In genomic region chr11:129881570-129882170, GRCh38 we compare ENCODE assay signal across 8 cellular contexts. TPM values are rescaled to one million over a fixed set of nuclear protein-coding genes. Genes with fewer than 3 reads are reported as not detected.
DNase-seq lines count a peak whose midpoint lies in the region; ATAC-seq, FAIRE-seq and TF ChIP-seq lines count a peak whose summit lies in the region.

No MANE protein-coding gene starts in this region.

- no peak overlapping the region for H3K4me2 ChIP-seq in astrocyte (ENCODE audit: low read length)

- H3K36me3 Mint-ChIP-seq in astrocyte (ENCODE audit: low read depth, unreplicated experiment): peaks cover 20% of the 10 kb centered on the region

- peak; percentile 57 for TF ChIP-seq CTCF in astrocyte (IDR thresholded peaks at IDR 0.05; ENCODE audit: insufficient read depth, low read depth, low read length)
- peak; percentile 39 for TF ChIP-seq CTCF in lower lobe of right lung (IDR thresholded peaks at IDR 0.05)

- H3K9ac ChIP-seq in astrocyte (ENCODE audit: low read length): no peak overlapping the region

- intact Hi-C loops in lower lobe of right lung (cut with DNase I): no loop called here

- H3K27ac ChIP-seq in astrocyte (ENCODE audit: low read depth, low read length): no peak overlapping the region
- H3K27ac ChIP-seq in lower lobe of right lung: no peak overlapping the region

- no peak overlapping the region for H2AFZ ChIP-seq in astrocyte (ENCODE audit: low read depth, low read length)

- no peaks in the 10 kb centered on the region for H3K27me3 ChIP-seq in astrocyte (ENCODE audit: insufficient read depth, low read length)
- no peaks in the 10 kb centered on the region for H3K27me3 ChIP-seq in lower lobe of right lung (ENCODE audit: low read depth)

- peaks cover 72% of the 10 kb centered on the region for H3K36me3 ChIP-seq in astrocyte (ENCODE audit: insufficient read depth, low read length)
- peaks cover 100% of the 10 kb centered on the region for H3K36me3 ChIP-seq in lower lobe of right lung

- H3K4me3 Mint-ChIP-seq in astrocyte (ENCODE audit: unreplicated experiment): no peak overlapping the region

- no peaks in the 10 kb centered on the region for H3K9me3 Mint-ChIP-seq in astrocyte (ENCODE audit: unreplicated experiment)

- H3K27me3 Mint-ChIP-seq in astrocyte (ENCODE audit: low read depth, unreplicated experiment): no peaks in the 10 kb centered on the region

- H4K20me1 ChIP-seq in astrocyte (ENCODE audit: insufficient read depth, low read length): peaks cover 18% of the 10 kb centered on the region

- ATAC-seq in HG02759 (IDR thresholded peaks at IDR 0.05; ENCODE audit: unreplicated experiment): peak; percentile 75
- peak in 1 of 2 donors; percentile 45 for ATAC-seq in lower lobe of right lung

- H3K4me1 ChIP-seq in astrocyte (ENCODE audit: insufficient read depth, low read length): no peaks in the 10 kb centered on the region
- H3K4me1 ChIP-seq in lower lobe of right lung: no peaks in the 10 kb centered on the region

- no peak for FAIRE-seq in astrocyte (lab: Jason Lieb, UNC)

- no peak overlapping the region for H3K27ac Mint-ChIP-seq in astrocyte (ENCODE audit: unreplicated experiment)

- H3K4me1 Mint-ChIP-seq in astrocyte (ENCODE audit: low read depth, unreplicated experiment): no peaks in the 10 kb centered on the region

- DNase-seq in NCI-H2196 (lab: John Stamatoyannopoulos, UW; ENCODE audit: unreplicated experiment): peak; percentile 44
- no peak for DNase-seq in NCI-H2196 treated with DMSO at 0.1 percent for 48 hours (lab: John Stamatoyannopoulos, UW; ENCODE audit: unreplicated experiment)
- peak; percentile 42 for DNase-seq in RPMI8226
- DNase-seq in astrocyte (ENCODE audit: low read depth): no peak
- no peak for DNase-seq in lower lobe of right lung
- DNase-seq in DMS79 (lab: John Stamatoyannopoulos, UW): no peak
- no peak for DNase-seq in NK-92 treated with Interleukin-12 subunit alpha and Interleukin-12 subunit beta, amount 100 ng/mL, for 24 hours (lab: John Stamatoyannopoulos, UW)

- no peaks in the 10 kb centered on the region for H3K9me3 ChIP-seq in astrocyte (ENCODE audit: insufficient read depth, low read depth, low read length)
- no peaks in the 10 kb centered on the region for H3K9me3 ChIP-seq in lower lobe of right lung

- no peak overlapping the region for H3K4me3 ChIP-seq in astrocyte (ENCODE audit: insufficient read depth, low read depth, low read length)
- no peak overlapping the region for H3K4me3 ChIP-seq in lower lobe of right lung

- H3K79me2 ChIP-seq in astrocyte (ENCODE audit: insufficient read depth, low read length): no peaks in the 10 kb centered on the region

RNA-seq across cellular contexts. Expression of gene NFRKB, which starts 13.7 kb away (rescaled TPM):
- total RNA-seq in astrocyte: 19.3 and 24.9 TPM in 2 replicates
- total RNA-seq in lower lobe of right lung: 25.5 TPM

Comparison
In these comparisons a context has a peak if more than half of its experiments do, and no peak if none do; other contexts are left out.
1. DNase-seq: peak in NCI-H2196 (single experiment) and RPMI8226 (single experiment); none in NCI-H2196 treated with DMSO at 0.1 percent for 48 hours (single experiment), astrocyte (single experiment), lower lobe of right lung (single experiment), DMS79 (single experiment) and NK-92 treated with Interleukin-12 subunit alpha and Interleukin-12 subunit beta, amount 100 ng/mL, for 24 hours (single experiment).